In genomic region chr17:36181401-36182175, GRCh38 we compare ENCODE assay signal across 15 cellular contexts. TPM values are rescaled to one million over a fixed set of nuclear protein-coding genes. Genes with fewer than 3 reads are reported as not detected.
DNase-seq lines count a peak whose midpoint lies in the region; ATAC-seq, FAIRE-seq and TF ChIP-seq lines count a peak whose summit lies in the region.
"Not testable (repeated sequence)": the region's sequence is repeated elsewhere in the genome, so short reads cannot be mapped to it uniquely, and the experiment has no call there.
"Had no signal": no experiment of that assay in that cellular context is flagged by ENCODE, and none has a peak within 500 bp of the region (broad histone marks: within the 10 kb centered on the region; RNA-seq: fewer than 3 reads in every experiment).

No MANE protein-coding gene starts in this region.

- POLR2A ChIA-PET in Caco-2 (lab: Charles Lee); K562 (lab: Yijun Ruan, JAX): not testable (repeated sequence)

- H3K9me1 ChIP-seq in K562 (ENCODE audit: control insufficient read depth, insufficient read depth, low read length): not testable (repeated sequence)

- TF ChIP-seq RAD21 in K562 (CRISPR knock-in tag; conservative IDR thresholded peaks at IDR 0.05 in 1 of 2, IDR thresholded peaks at IDR 0.05 in 1 of 2): not testable (repeated sequence)

- in situ Hi-C loops in K562 (cut with MboI): not testable (repeated sequence)

- TF ChIP-seq POLR2A in K562 (conservative IDR thresholded peaks at IDR 0.05): not testable (repeated sequence)

- H3K79me2 ChIP-seq in MM.1S (ENCODE audit: low read length): peaks cover 36% of the 10 kb centered on the region
- H3K79me2 ChIP-seq in K562 (ENCODE audit: control insufficient read depth, insufficient read depth, low read length): not testable (repeated sequence)

- ATAC-seq in K562; effector memory CD8-positive, alpha-beta T cell (replicated peaks); stimulated activated effector memory CD8-positive, alpha-beta T cell treated with anti-CD3 and anti-CD28 coated beads, Interleukin-12 subunit alpha, Interleukin-12 subunit beta, amount 100 ng/mL, for 72 hours: not testable (repeated sequence)

- H3K36me3 Mint-ChIP-seq in Caco-2 (ENCODE audit: insufficient read depth, unreplicated experiment); nephron progenitor cell (ENCODE audit: low read depth): not testable (repeated sequence)
- H3K36me3 Mint-ChIP-seq in effector memory CD8-positive, alpha-beta T cell (ENCODE audit: insufficient read depth): peaks cover 34% of the 10 kb centered on the region
- H3K36me3 Mint-ChIP-seq in stimulated activated effector memory CD8-positive, alpha-beta T cell treated with anti-CD3 and anti-CD28 coated beads, Interleukin-12 subunit alpha, Interleukin-12 subunit beta, amount 100 ng/mL, for 72 hours: peaks cover 25% of the 10 kb centered on the region

- not testable (repeated sequence) for TF ChIP-seq EP300 in K562 (IDR thresholded peaks at IDR 0.05; ENCODE audit: low read length)

- CTCF ChIA-PET in Caco-2 (lab: Charles Lee); K562 (lab: Yijun Ruan, JAX; ENCODE audit: low intra/inter-chr PET ratio): not testable (repeated sequence)

- not testable (repeated sequence) for H3K4me2 ChIP-seq in MM.1S (ENCODE audit: low read depth, low read length); K562 (ENCODE audit: insufficient read depth, low read length)

- not testable (repeated sequence) for H3K27me3 ChIP-seq in Caco-2 (replicated peaks; ENCODE audit: control insufficient read depth, insufficient read depth, low read length); MM.1S (replicated peaks; ENCODE audit: insufficient read depth, low read length)
- H3K27me3 ChIP-seq in K562 (ENCODE audit: control insufficient read depth in 2 of 2, insufficient read depth in 2 of 2, low read length in 2 of 2): peaks cover 7 to 30% of the 10 kb centered on the region in 2 experiments; a peak in 4 of 5 replicates

- H4K20me1 ChIP-seq in MM.1S (ENCODE audit: insufficient read depth, low read length); K562 (replicated peaks; ENCODE audit: control insufficient read depth, insufficient read depth, low read length): not testable (repeated sequence)

- not testable (repeated sequence) for H3K4me1 ChIP-seq in Caco-2
- peaks cover 11% of the 10 kb centered on the region for H3K4me1 ChIP-seq in MM.1S (ENCODE audit: low read length)
- H3K4me1 ChIP-seq in K562 (replicated peaks in 1 of 2; ENCODE audit: control insufficient read depth in 2 of 2, insufficient read depth in 2 of 2, low read length in 2 of 2): peaks cover 0 to 14% of the 10 kb centered on the region in 2 experiments; a peak in 2 of 5 replicates

- FAIRE-seq in K562 (lab: Jason Lieb, UNC): not testable (repeated sequence)

- peaks cover 16% of the 10 kb centered on the region for H3K27me3 Mint-ChIP-seq in Caco-2 (ENCODE audit: insufficient read depth, unreplicated experiment)
- not testable (repeated sequence) for H3K27me3 Mint-ChIP-seq in effector memory CD8-positive, alpha-beta T cell
- peaks cover 63% of the 10 kb centered on the region for H3K27me3 Mint-ChIP-seq in nephron progenitor cell (ENCODE audit: low read depth, poor library complexity)

- H3K9me3 ChIP-seq in Caco-2; MM.1S (replicated peaks; ENCODE audit: insufficient read depth, low read length); K562 (replicated peaks; ENCODE audit: control insufficient read depth, insufficient read depth, low read depth, low read length): not testable (repeated sequence)

- DNase-seq in Caco-2; K562 (ENCODE audit: extremely low read depth in 1 of 4, low spot score in 3 of 4); effector memory CD8-positive, alpha-beta T cell; nephron progenitor cell; stimulated activated effector memory CD8-positive, alpha-beta T cell treated with anti-CD3 and anti-CD28 coated beads, Interleukin-12 subunit alpha, Interleukin-12 subunit beta, amount 100 ng/mL, for 72 hours (ENCODE audit: low spot score in 2 of 2): not testable (repeated sequence)
- peak; percentile 5 for DNase-seq in MM.1S
- DNase-seq in islet precursor cell: peak; percentile 60

- H3K4me3 Mint-ChIP-seq in Caco-2 (ENCODE audit: unreplicated experiment) (peak overlapping the region; percentile 57), nephron progenitor cell (peak overlapping the region; percentile 82)
- H3K4me3 Mint-ChIP-seq in effector memory CD8-positive, alpha-beta T cell: peak overlapping the region; percentile 90 to 93
- H3K4me3 Mint-ChIP-seq in stimulated activated effector memory CD8-positive, alpha-beta T cell treated with anti-CD3 and anti-CD28 coated beads, Interleukin-12 subunit alpha, Interleukin-12 subunit beta, amount 100 ng/mL, for 72 hours: peak overlapping the region; percentile 81

- H3F3A ChIP-seq in MM.1S (ENCODE audit: insufficient read depth, low read length): not testable (repeated sequence)

- not testable (repeated sequence) for H3K4me3 ChIP-seq in Caco-2 (ENCODE audit: low read depth, low read length); MM.1S (ENCODE audit: low read length); K562

- H3K9me3 Mint-ChIP-seq in Caco-2 (ENCODE audit: unreplicated experiment); effector memory CD8-positive, alpha-beta T cell; nephron progenitor cell; stimulated activated effector memory CD8-positive, alpha-beta T cell treated with anti-CD3 and anti-CD28 coated beads, Interleukin-12 subunit alpha, Interleukin-12 subunit beta, amount 100 ng/mL, for 72 hours: not testable (repeated sequence)

- not testable (repeated sequence) for H2AFZ ChIP-seq in MM.1S (ENCODE audit: low read length); K562 (ENCODE audit: low read depth, low read length)

- intact Hi-C loops in Caco-2 (cut with micrococcal nuclease; ENCODE audit: unreplicated experiment); K562 (cut with micrococcal nuclease): not testable (repeated sequence)

- not testable (repeated sequence) for H3K4me1 Mint-ChIP-seq in Caco-2 (ENCODE audit: low read depth, unreplicated experiment); nephron progenitor cell
- H3K4me1 Mint-ChIP-seq in effector memory CD8-positive, alpha-beta T cell (ENCODE audit: low read depth in 2 of 2): peaks cover 21 to 32% of the 10 kb centered on the region in 2 donors
- peaks cover 21% of the 10 kb centered on the region for H3K4me1 Mint-ChIP-seq in stimulated activated effector memory CD8-positive, alpha-beta T cell treated with anti-CD3 and anti-CD28 coated beads, Interleukin-12 subunit alpha, Interleukin-12 subunit beta, amount 100 ng/mL, for 72 hours

- H3K36me3 ChIP-seq in Caco-2 (ENCODE audit: control insufficient read depth, insufficient read depth, low read length); MM.1S (replicated peaks; ENCODE audit: insufficient read depth, low read length); K562 (ENCODE audit: control insufficient read depth, insufficient read depth, low read length): not testable (repeated sequence)

- WGBS in K562 (ENCODE audit: insufficient coverage, low coverage, missing lambda C conversion rate): 3% methylated on average over 7 of the region's 7 CpGs

- not testable (repeated sequence) for H3K9ac ChIP-seq in MM.1S (ENCODE audit: low read length); K562 (ENCODE audit: insufficient read depth in 1 of 2, low read depth in 2 of 2, low read length in 2 of 2)

- H3K27ac Mint-ChIP-seq in Caco-2 (ENCODE audit: unreplicated experiment); nephron progenitor cell: not testable (repeated sequence)
- peak overlapping the region; percentile 50 to 93 for H3K27ac Mint-ChIP-seq in effector memory CD8-positive, alpha-beta T cell
- H3K27ac Mint-ChIP-seq in stimulated activated effector memory CD8-positive, alpha-beta T cell treated with anti-CD3 and anti-CD28 coated beads, Interleukin-12 subunit alpha, Interleukin-12 subunit beta, amount 100 ng/mL, for 72 hours: peak overlapping the region; percentile 95

- not testable (repeated sequence) for H3K27ac ChIP-seq in MM.1S (ENCODE audit: low read length); K562 (ENCODE audit: extremely low read depth, low read depth, low read length)

- not testable (repeated sequence) for H3K9me2 ChIP-seq in MM.1S (replicated peaks; ENCODE audit: insufficient read depth, low read length)

- not testable (repeated sequence) for TF ChIP-seq CTCF in Caco-2 (IDR thresholded peaks at IDR 0.05; ENCODE audit: insufficient read depth in 1 of 2, low read depth in 1 of 2, low read length in 1 of 2, severe bottlenecking in 1 of 2, unreplicated experiment in 1 of 2); MM.1S (IDR thresholded peaks at IDR 0.05; ENCODE audit: low read length); K562 (IDR thresholded peaks at IDR 0.05 in 2 of 3, conservative IDR thresholded peaks at IDR 0.05 in 1 of 3; ENCODE audit: insufficient read depth in 2 of 3, low read depth in 1 of 3, low read length in 3 of 3); nephron progenitor cell (IDR thresholded peaks at IDR 0.05)

- not testable (repeated sequence) for BruUV-seq in Caco-2 (replicated peaks; lab: Mats Ljungman, UMichigan); K562 (replicated peaks; lab: Mats Ljungman, UMichigan)

RNA-seq across cellular contexts. Expression of gene TBC1D3B, which starts 5.2 kb away (rescaled TPM):
- total RNA-seq in Caco-2 (2022) (9.1 and 12.5 TPM in 2 replicates), K562 (2014; rRNA removed) (not detected in 2 replicates), K562 (2014; rRNA removed; fragmentation: Illumina TruSeq; extraction: Trizol) (not detected in 2 replicates), K562 (2015; rRNA removed; fragmentation: Illumina TruSeq; extraction: Trizol) (0.29 and 0.83 TPM in 2 replicates), K562 (2021) (0.51 and 0.60 TPM in 2 replicates)
- total RNA-seq in K562 (2011; cell fraction: chromatin; rRNA removed; ENCODE audit: low replicate concordance): 2.6 and 3.3 TPM in 2 replicates
- total RNA-seq in K562 (2011; cell fraction: nucleolus; rRNA removed): 2.8 TPM in 1 of 2 replicates, not detected in the other
- total RNA-seq in K562 (2011; cell fraction: nucleoplasm; rRNA removed): 1.2 TPM in 1 of 2 replicates, not detected in the other
- polyA plus RNA-seq in K562 (2011; rRNA removed) (not detected in 2 replicates), K562 (2014; fragmentation: Illumina TruSeq; extraction: Trizol) (not detected in 2 replicates), K562 (2014; fragmentation: Nextera tagmentation; extraction: Ambion mirVana) (not detected), K562 (2014; rRNA removed) (not detected in 2 replicates)
- not detected in 2 replicates for polyA plus RNA-seq in K562 (2011; cell fraction: cytosol; rRNA removed)
- 1.2 and 2.8 TPM in 2 replicates for polyA plus RNA-seq in K562 (2011; cell fraction: nucleus; rRNA removed)
- 0.33 and 1.3 TPM in 2 replicates for polyA plus RNA-seq in K562 (2012)
- not detected in 2 replicates for polyA minus RNA-seq in K562 (2011; rRNA and poly(A)+ RNA removed)
- polyA minus RNA-seq in K562 (2011; cell fraction: cytosol; rRNA and poly(A)+ RNA removed): not detected in 2 replicates
- polyA minus RNA-seq in K562 (2011; cell fraction: nucleus; rRNA and poly(A)+ RNA removed): not detected in 2 replicates
- total RNA-seq: G401, H7, RPMI7951 had no signal
- polyA plus RNA-seq: CD4-positive, CD25-positive, alpha-beta regulatory T cell had no signal

RNA-seq across cellular contexts. Expression of gene CCL3L1, which starts 15.0 kb away (rescaled TPM):
- total RNA-seq in Caco-2 (2022) (not detected in 2 replicates), K562 (2014; rRNA removed) (not detected in 2 replicates), K562 (2014; rRNA removed; fragmentation: Illumina TruSeq; extraction: Trizol) (not detected in 2 replicates), K562 (2015; rRNA removed; fragmentation: Illumina TruSeq; extraction: Trizol) (0.18 TPM in 1 of 2 replicates, not detected in the other), K562 (2021) (0.25 and 0.31 TPM in 2 replicates)
- total RNA-seq in K562 (2011; cell fraction: chromatin; rRNA removed; ENCODE audit: low replicate concordance): not detected in 2 replicates
- not detected in 2 replicates for total RNA-seq in K562 (2011; cell fraction: nucleolus; rRNA removed)
- not detected in 2 replicates for total RNA-seq in K562 (2011; cell fraction: nucleoplasm; rRNA removed)
- polyA plus RNA-seq in K562 (2011; rRNA removed) (not detected in 2 replicates), K562 (2014; fragmentation: Illumina TruSeq; extraction: Trizol) (not detected in 2 replicates), K562 (2014; fragmentation: Nextera tagmentation; extraction: Ambion mirVana) (under 1 TPM in 1 of 2 experiments, not detected in 1; 0.10 TPM), K562 (2014; rRNA removed) (not detected in 2 replicates)
- not detected in 2 replicates for polyA plus RNA-seq in K562 (2011; cell fraction: cytosol; rRNA removed)
- not detected in 2 replicates for polyA plus RNA-seq in K562 (2011; cell fraction: nucleus; rRNA removed)
- polyA plus RNA-seq in K562 (2012): 0.23 and 0.30 TPM in 2 replicates
- polyA minus RNA-seq in K562 (2011; rRNA and poly(A)+ RNA removed): not detected in 2 replicates
- polyA minus RNA-seq in K562 (2011; cell fraction: cytosol; rRNA and poly(A)+ RNA removed): not detected in 2 replicates
- not detected in 2 replicates for polyA minus RNA-seq in K562 (2011; cell fraction: nucleus; rRNA and poly(A)+ RNA removed)
- total RNA-seq: CD4-positive, CD25-positive, alpha-beta regulatory T cell; G401; H7; PC-3; Right ventricle myocardium superior; SK-MEL-5 had no signal
- polyA plus RNA-seq: A549; CD4-positive, CD25-positive, alpha-beta regulatory T cell had no signal

RNA-seq across cellular contexts. Expression of gene CCL4L2, which starts 29.3 kb away (rescaled TPM):
- not detected in 2 replicates for total RNA-seq in Caco-2 (2022)
- total RNA-seq in K562 (2011; cell fraction: chromatin; rRNA removed; ENCODE audit: low replicate concordance): not detected in 2 replicates
- not detected in 2 replicates for total RNA-seq in K562 (2011; cell fraction: nucleolus; rRNA removed)
- total RNA-seq in K562 (2011; cell fraction: nucleoplasm; rRNA removed): not detected in 2 replicates
- not detected in 2 replicates for total RNA-seq in K562 (2014; rRNA removed)
- total RNA-seq in K562 (2014; rRNA removed; fragmentation: Illumina TruSeq; extraction: Trizol): not detected in 2 replicates
- total RNA-seq in K562 (2015; rRNA removed; fragmentation: Illumina TruSeq; extraction: Trizol): not detected in 2 replicates
- 0.38 and 0.42 TPM in 2 replicates for total RNA-seq in K562 (2021)
- polyA plus RNA-seq in K562 (2011; rRNA removed): not detected in 2 replicates
- polyA plus RNA-seq in K562 (2011; cell fraction: cytosol; rRNA removed): not detected in 2 replicates
- polyA plus RNA-seq in K562 (2011; cell fraction: nucleus; rRNA removed): not detected in 2 replicates
- polyA plus RNA-seq in K562 (2012): 0.17 TPM in 1 of 2 replicates, not detected in the other
- polyA plus RNA-seq in K562 (2014; fragmentation: Illumina TruSeq; extraction: Trizol): not detected in 2 replicates
- under 1 TPM; 0.11 to 0.51 TPM for polyA plus RNA-seq in K562 (2014; fragmentation: Nextera tagmentation; extraction: Ambion mirVana)
- 0.51 TPM in 1 of 2 replicates, not detected in the other for polyA plus RNA-seq in K562 (2014; rRNA removed)
- polyA minus RNA-seq in K562 (2011; rRNA and poly(A)+ RNA removed): not detected in 2 replicates
- polyA minus RNA-seq in K562 (2011; cell fraction: cytosol; rRNA and poly(A)+ RNA removed): not detected in 2 replicates
- not detected in 2 replicates for polyA minus RNA-seq in K562 (2011; cell fraction: nucleus; rRNA and poly(A)+ RNA removed)
- total RNA-seq: CD4-positive, CD25-positive, alpha-beta regulatory T cell; G401; H7; PC-3; Right ventricle myocardium superior; RPMI7951; SK-MEL-5 had no signal
- polyA plus RNA-seq: A549 had no signal
